In genomic region chr17:30823425-30823824, GRCh38 we compare ENCODE assay signal across 9 cellular contexts. TPM values are rescaled to one million over a fixed set of nuclear protein-coding genes. Genes with fewer than 3 reads are reported as not detected.
DNase-seq lines count a peak whose midpoint lies in the region; ATAC-seq and TF ChIP-seq lines count a peak whose summit lies in the region.
"Had no signal": no experiment of that assay in that cellular context is flagged by ENCODE, and none has a peak within 500 bp of the region (broad histone marks: within the 10 kb centered on the region; RNA-seq: fewer than 3 reads in every experiment).

No MANE protein-coding gene starts in this region.

- peak overlapping the region; percentile 75 to 96 (median 90) for H3K27ac Mint-ChIP-seq in naive B cell

- H3K9me3 Mint-ChIP-seq in naive B cell = no peaks in the 10 kb centered on the region

- H3K36me3 Mint-ChIP-seq in naive B cell = no peaks in the 10 kb centered on the region

- ATAC-seq in naive B cell (ENCODE audit: low read depth in 2 of 2) = no peak
- ATAC-seq in GM18861 (IDR thresholded peaks at IDR 0.05; ENCODE audit: unreplicated experiment) = no peak

- peaks cover 35 to 58% (median 44%) of the 10 kb centered on the region in 3 donors for H3K4me1 Mint-ChIP-seq in naive B cell

- DNase-seq in AG10803 (ENCODE audit: low read depth) (no peak), cardiac fibroblast (ENCODE audit: low read depth in 2 of 2) (no peak), naive B cell (no peak), SW480 (ENCODE audit: low spot score) (no peak), glomerular visceral epithelial cell (ENCODE audit: extremely low spot score) (no peak), KG1 (lab: John Stamatoyannopoulos, UW) (no peak)
- no peak for DNase-seq in Jurkat, Clone E6-1 (ENCODE audit: low read depth, low spot score)
- DNase-seq: NCI-H1436 had no signal

- no peaks in the 10 kb centered on the region for H3K27me3 Mint-ChIP-seq in naive B cell

- peak overlapping the region; percentile 87 for H3K4me3 ChIP-seq in AG10803 (ENCODE audit: low read length)
- H3K4me3 ChIP-seq in Jurkat, Clone E6-1 (ENCODE audit: low read length) = peak overlapping the region; percentile 89
- peak overlapping the region; percentile 86 to 95 for H3K4me3 ChIP-seq in cardiac fibroblast (replicated peaks in 1 of 2; ENCODE audit: low read depth in 2 of 2, low read length in 2 of 2)

- peak overlapping the region; percentile 89 to 100 (median 95) for H3K4me3 Mint-ChIP-seq in naive B cell

- no peak for TF ChIP-seq CTCF in AG10803 (conservative IDR thresholded peaks at IDR 0.05; ENCODE audit: low read length)
- no peak for TF ChIP-seq CTCF in cardiac fibroblast (IDR thresholded peaks at IDR 0.05; ENCODE audit: low read depth, low read length)

RNA-seq across cellular contexts. Expression of gene CRLF3, which starts 1.1 kb away (rescaled TPM):
- 40.3 TPM for polyA plus RNA-seq in Jurkat, Clone E6-1 (2012; ENCODE audit: insufficient read depth, insufficient read length)
- polyA plus RNA-seq in naive B cell (ENCODE audit: low read depth in 6 of 6) = 100 to 1,000 TPM; 106 to 137 (median 112) TPM

RNA-seq across cellular contexts. Expression of gene ATAD5, which starts 8.3 kb away (rescaled TPM):
- 10.2 TPM for polyA plus RNA-seq in Jurkat, Clone E6-1 (2012; ENCODE audit: insufficient read depth, insufficient read length)
- polyA plus RNA-seq in naive B cell (ENCODE audit: low read depth in 6 of 6) = 1 to 10 TPM in 5 of 6 donors, not detected in 1; 1.1 to 2.7 (median 2.4) TPM
